In genomic region chr5:152503206-152503605, GRCh38 we compare ENCODE assay signal across 24 cellular contexts.
DNase-seq lines count a peak whose midpoint lies in the region; ATAC-seq and TF ChIP-seq lines count a peak whose summit lies in the region.
"Had no signal": no experiment of that assay in that cellular context is flagged by ENCODE, and none has a peak within 500 bp of the region (broad histone marks: within the 10 kb centered on the region; RNA-seq: fewer than 3 reads in every experiment).

No MANE protein-coding gene starts in this region.

- H3F3A ChIP-seq in MM.1S (ENCODE audit: insufficient read depth, low read length) = no peaks in the 10 kb centered on the region

- H3K4me1 Mint-ChIP-seq in endodermal cell = peaks cover 3% of the 10 kb centered on the region

- 71 to 88% methylated on average over 1 to 3 of the region's 3 CpGs for WGBS in endodermal cell (ENCODE audit: insufficient coverage in 1 of 2, insufficient read length in 1 of 2), 2 experiments

- H3K27me3 ChIP-seq in Panc1 (ENCODE audit: control insufficient read depth, insufficient read depth, low read length) = no peaks in the 10 kb centered on the region
- H3K27me3 ChIP-seq in endodermal cell (ENCODE audit: control insufficient read depth, insufficient read depth, low read length, poor library complexity, severe bottlenecking) = no peaks in the 10 kb centered on the region
- peaks cover 13% of the 10 kb centered on the region; the same call in 1 of the 2 replicates for H3K27me3 ChIP-seq in MM.1S (replicated peaks; ENCODE audit: insufficient read depth, low read length)
- H3K27me3 ChIP-seq in HAP-1 (ENCODE audit: low read depth) = 0 out of 2 replicates have a peak, but pooled peaks cover 3% of the 10 kb centered on the region
- H3K27me3 ChIP-seq: BE2C had no signal

- H3K27ac ChIP-seq in Panc1 (ENCODE audit: low read length) (no peak overlapping the region), endodermal cell (ENCODE audit: low read depth, low read length) (no peak overlapping the region), MM.1S (ENCODE audit: low read length) (no peak overlapping the region)
- H3K27ac ChIP-seq: HL-60, KMS-11 had no signal

- H3K4me3 ChIP-seq in Panc1 (ENCODE audit: low read depth in 2 of 2, low read length in 2 of 2) = no peak overlapping the region
- no peak overlapping the region for H3K4me3 ChIP-seq in endodermal cell (ENCODE audit: low read length)
- H3K4me3 ChIP-seq in MM.1S (ENCODE audit: low read length) = no peak overlapping the region
- H3K4me3 ChIP-seq in HAP-1 = no peak overlapping the region

- no peaks in the 10 kb centered on the region for H3K9me3 Mint-ChIP-seq in endodermal cell
- H3K9me3 Mint-ChIP-seq: CD14-positive monocyte; CD8-positive, alpha-beta memory T cell; IgD-negative memory B cell had no signal

- CTCF ChIA-PET in Panc1 (lab: Charles Lee) = no interaction called here

- DNase-seq in Caki2 (ENCODE audit: low read depth) (peak; percentile 14), Panc1 (ENCODE audit: low read depth, low spot score) (no peak), renal cortical epithelial cell (ENCODE audit: low read depth) (peak; percentile 9), endodermal cell (no peak), MM.1S (no peak), HAP-1 (ENCODE audit: low spot score in 2 of 2) (no peak)
- no peak for DNase-seq in stimulated activated CD4-positive, alpha-beta T cell treated with anti-CD3 and anti-CD28 coated beads, Interleukin-1b, Interleukin-23, amount 100 ng/mL, for 48 hours
- DNase-seq: 8988T; ACHN; BE2C; CD8-positive, alpha-beta memory T cell; NCI-H1048; NCI-H1436; NCI-H187; NCI-H446; NCI-H524 treated with DMSO at 0.1 percent for 48 hours; NCI-H774; SK-N-SH; SW 1271 had no signal

- intact Hi-C loops in Panc1 (cut with micrococcal nuclease; ENCODE audit: unreplicated experiment) = loop anchor here (10.0 kb wide), 1 partner anchor 678 kb away; no protein-coding TSS in a partner anchor

- H3K4me2 ChIP-seq in MM.1S (ENCODE audit: low read depth, low read length) = no peak overlapping the region
- H3K4me2 ChIP-seq: KMS-11, SK-N-SH had no signal

- H2AFZ ChIP-seq in MM.1S (ENCODE audit: low read length) = no peak overlapping the region

- no peaks in the 10 kb centered on the region for H3K9me3 ChIP-seq in Panc1 (ENCODE audit: control insufficient read depth, insufficient read depth, low read depth, low read length)
- H3K9me3 ChIP-seq in endodermal cell (ENCODE audit: control insufficient read depth, low read length) = no peaks in the 10 kb centered on the region
- H3K9me3 ChIP-seq in MM.1S (replicated peaks; ENCODE audit: insufficient read depth, low read length) = no peaks in the 10 kb centered on the region
- no peaks in the 10 kb centered on the region for H3K9me3 ChIP-seq in HAP-1
- H3K9me3 ChIP-seq: BE2C, SK-N-SH had no signal

- no peaks in the 10 kb centered on the region for H4K20me1 ChIP-seq in MM.1S (ENCODE audit: insufficient read depth, low read length)

- POLR2A ChIA-PET in Panc1 (lab: Charles Lee) = no interaction called here

- BruUV-seq in Panc1 (replicated peaks; lab: Mats Ljungman, UMichigan) = no TSS peak

- no peaks in the 10 kb centered on the region for H3K9me2 ChIP-seq in MM.1S (replicated peaks; ENCODE audit: insufficient read depth, low read length)
- H3K9me2 ChIP-seq: SK-N-SH had no signal

- H3K4me1 ChIP-seq in Panc1 (ENCODE audit: control insufficient read depth, insufficient read depth, low read length) (no peaks in the 10 kb centered on the region), endodermal cell (ENCODE audit: control insufficient read depth, insufficient read depth, low read length) (no peaks in the 10 kb centered on the region), MM.1S (ENCODE audit: low read length) (no peaks in the 10 kb centered on the region), HAP-1 (no peaks in the 10 kb centered on the region)
- H3K4me1 ChIP-seq: BE2C had no signal

- H3K36me3 ChIP-seq in Panc1 (ENCODE audit: control insufficient read depth, insufficient read depth, low read length) (no peaks in the 10 kb centered on the region), endodermal cell (ENCODE audit: control insufficient read depth, insufficient read depth, low read length) (no peaks in the 10 kb centered on the region), MM.1S (replicated peaks; ENCODE audit: insufficient read depth, low read length) (no peaks in the 10 kb centered on the region), HAP-1 (replicated peaks) (no peaks in the 10 kb centered on the region)
- H3K36me3 ChIP-seq: BE2C had no signal

- no peaks in the 10 kb centered on the region for H3K79me2 ChIP-seq in MM.1S (ENCODE audit: low read length)

- H3K27ac Mint-ChIP-seq in endodermal cell = no peak overlapping the region
- H3K27ac Mint-ChIP-seq: CD14-positive monocyte; CD8-positive, alpha-beta memory T cell; IgD-negative memory B cell had no signal

- no peaks in the 10 kb centered on the region for H3K27me3 Mint-ChIP-seq in endodermal cell (ENCODE audit: insufficient read depth)
- H3K27me3 Mint-ChIP-seq: IgD-negative memory B cell had no signal

- H3K36me3 Mint-ChIP-seq in endodermal cell (ENCODE audit: low read depth) = no peaks in the 10 kb centered on the region
- H3K36me3 Mint-ChIP-seq: CD14-positive monocyte; CD8-positive, alpha-beta memory T cell; IgD-negative memory B cell had no signal

- peak; percentile 32 for ATAC-seq in GM18909 (IDR thresholded peaks at IDR 0.05; ENCODE audit: poor library complexity, unreplicated experiment)
- 0 out of 2 replicates have a peak, but pooled peaks have one; percentile 26 for ATAC-seq in Panc1

- TF ChIP-seq CTCF in Panc1 (IDR thresholded peaks at IDR 0.05) (no peak), endodermal cell (conservative IDR thresholded peaks at IDR 0.05) (no peak), MM.1S (IDR thresholded peaks at IDR 0.05; ENCODE audit: low read length) (no peak)

- H3K4me3 Mint-ChIP-seq in endodermal cell = no peak overlapping the region
- H3K4me3 Mint-ChIP-seq: CD14-positive monocyte; CD8-positive, alpha-beta memory T cell; IgD-negative memory B cell had no signal

- H3K9ac ChIP-seq in endodermal cell (ENCODE audit: extremely low read depth, low read length, poor library complexity, severe bottlenecking) (no peak overlapping the region), MM.1S (ENCODE audit: low read length) (no peak overlapping the region)
- H3K9ac ChIP-seq: KMS-11, SK-N-SH had no signal

- in situ Hi-C loops in Caki2 (cut with HindIII; ENCODE audit: low pct_unique_long_range_greater_than_20kb, low sequenced_read_pairs) = no loop called here
- in situ Hi-C loops in Panc1 (cut with HindIII; ENCODE audit: low pct_unique_long_range_greater_than_20kb, low sequenced_read_pairs) = no loop called here
- in situ Hi-C loops in HAP-1 (cut with MboI; ENCODE audit: low sequenced_read_pairs) = no loop called here

Comparison
In these comparisons a context has a peak if more than half of its experiments do, and no peak if none do; other contexts are left out.
1. DNase-seq: peak in Caki2 (single experiment) and renal cortical epithelial cell (single experiment); none in Panc1 (single experiment), endodermal cell (single experiment), stimulated activated CD4-positive, alpha-beta T cell treated with anti-CD3 and anti-CD28 coated beads, Interleukin-1b, Interleukin-23, amount 100 ng/mL, for 48 hours (single experiment), MM.1S (single experiment) and HAP-1 (0 of 2).